In genomic region chr15:72375501-72375845, GRCh38 we compare ENCODE assay signal across 8 cellular contexts. TPM values are rescaled to one million over a fixed set of nuclear protein-coding genes. Genes with fewer than 3 reads are reported as not detected.
DNase-seq lines count a peak whose midpoint lies in the region; ATAC-seq and TF ChIP-seq lines count a peak whose summit lies in the region.

No MANE protein-coding gene starts in this region.

- H3K9me3 ChIP-seq in BLaER1 treated with 17β-estradiol and CSF1 and Interleukin-3, amounts not matched to agents 10 nM and 100 nM (replicated peaks in 1 of 11), result no peaks in the 10 kb centered on the region
- H3K9me3 ChIP-seq in gastrocnemius medialis, result no peaks in the 10 kb centered on the region

- peak overlapping the region; percentile 98 for H3K27ac Mint-ChIP-seq in activated T-helper 17 cell treated with anti-CD3 and anti-CD28 coated beads, Interleukin-2, amount 50 U/mL, for 72 hours

- no peak for TF ChIP-seq CTCF in gastrocnemius medialis (IDR thresholded peaks at IDR 0.05 in 4 of 5, conservative IDR thresholded peaks at IDR 0.05 in 1 of 5)

- ATAC-seq in GM19397 (IDR thresholded peaks at IDR 0.05; ENCODE audit: unreplicated experiment) (peak; percentile 40), HG03432 (IDR thresholded peaks at IDR 0.05; ENCODE audit: unreplicated experiment) (peak; percentile 53), gastrocnemius medialis (peak; percentile 61 to 66)
- peak; percentile 66 for ATAC-seq in activated T-helper 17 cell treated with anti-CD3 and anti-CD28 coated beads, Interleukin-2, amount 50 U/mL, for 72 hours (replicated peaks)

- peaks cover 29 to 65% (median 56%) of the 10 kb centered on the region in 10 experiments for H3K4me1 ChIP-seq in BLaER1 treated with 17β-estradiol and CSF1 and Interleukin-3, amounts not matched to agents 10 nM and 100 nM
- H3K4me1 ChIP-seq in gastrocnemius medialis, result peaks cover 38 to 40% of the 10 kb centered on the region in 2 donors

- in situ Hi-C loops in gastrocnemius medialis (cut with MboI; ENCODE audit: low sequenced_read_pairs in 4 of 4), result loop anchor here in 1 of 4 donors (10.0 kb wide), 1 partner anchor 99 kb away; the partner anchor contains the start of gene ARIH1

- H3K4me3 ChIP-seq in BLaER1 treated with 17β-estradiol and CSF1 and Interleukin-3, amounts not matched to agents 10 nM and 100 nM, result peak overlapping the region; percentile 63 to 84 (median 82)
- H3K4me3 ChIP-seq in gastrocnemius medialis, result peak overlapping the region; percentile 79 to 95 (median 89)

- intact Hi-C loops in gastrocnemius medialis (cut with DNase I; ENCODE audit: low total_unique reads), result loop anchor here (5.0 to 10.0 kb wide), 2 partner anchors 97 to 309 kb away; partner anchors contain the start of genes ARIH1, BBS4 and HIGD2B

- H3K36me3 Mint-ChIP-seq in activated T-helper 17 cell treated with anti-CD3 and anti-CD28 coated beads, Interleukin-2, amount 50 U/mL, for 72 hours (ENCODE audit: low read depth), result peaks cover 41% of the 10 kb centered on the region

- peak overlapping the region; percentile 97 for H3K4me3 Mint-ChIP-seq in activated T-helper 17 cell treated with anti-CD3 and anti-CD28 coated beads, Interleukin-2, amount 50 U/mL, for 72 hours

- peaks cover 0 to 34% (median 0%) of the 10 kb centered on the region in 11 experiments; a peak in 8 of 22 replicates for H4K20me1 ChIP-seq in BLaER1 treated with 17β-estradiol and CSF1 and Interleukin-3, amounts not matched to agents 10 nM and 100 nM

- no peaks in the 10 kb centered on the region for H3K27me3 ChIP-seq in BLaER1 treated with 17β-estradiol and CSF1 and Interleukin-3, amounts not matched to agents 10 nM and 100 nM
- no peaks in the 10 kb centered on the region for H3K27me3 ChIP-seq in gastrocnemius medialis

- H3K4me2 ChIP-seq in BLaER1 treated with 17β-estradiol and CSF1 and Interleukin-3, amounts not matched to agents 10 nM and 100 nM, result peak overlapping the region; percentile 81 to 99 (median 95)

- H3K4me1 Mint-ChIP-seq in activated T-helper 17 cell treated with anti-CD3 and anti-CD28 coated beads, Interleukin-2, amount 50 U/mL, for 72 hours, result peaks cover 29% of the 10 kb centered on the region

- H3K27me3 Mint-ChIP-seq in activated T-helper 17 cell treated with anti-CD3 and anti-CD28 coated beads, Interleukin-2, amount 50 U/mL, for 72 hours, result no peaks in the 10 kb centered on the region

- peak; percentile 26 for DNase-seq in hepatic stellate cell (ENCODE audit: low spot score)
- DNase-seq in gastrocnemius medialis, result peak in 1 of 2 donors; percentile 23
- DNase-seq in NCI-H187 (lab: John Stamatoyannopoulos, UW), result no peak
- DNase-seq in NCI-H1092 (lab: John Stamatoyannopoulos, UW), result no peak

- H3K9me3 Mint-ChIP-seq in activated T-helper 17 cell treated with anti-CD3 and anti-CD28 coated beads, Interleukin-2, amount 50 U/mL, for 72 hours, result no peaks in the 10 kb centered on the region

- TF ChIP-seq POLR2A in gastrocnemius medialis (IDR thresholded peaks at IDR 0.05), result no peak

- H3K36me3 ChIP-seq in BLaER1 treated with 17β-estradiol and CSF1 and Interleukin-3, amounts not matched to agents 10 nM and 100 nM, result peaks cover 9 to 32% (median 11%) of the 10 kb centered on the region in 11 experiments; a peak in 16 of 22 replicates
- H3K36me3 ChIP-seq in gastrocnemius medialis, result peaks cover 0 to under 1% of the 10 kb centered on the region in 2 donors

- H3K27ac ChIP-seq in BLaER1 treated with 17β-estradiol and CSF1 and Interleukin-3, amounts not matched to agents 10 nM and 100 nM, result peak overlapping the region; percentile 86 to 100 (median 95)
- peak overlapping the region; percentile 91 to 94 (median 93) for H3K27ac ChIP-seq in gastrocnemius medialis

- H3K9ac ChIP-seq in BLaER1 treated with 17β-estradiol and CSF1 and Interleukin-3, amounts not matched to agents 10 nM and 100 nM, result peak overlapping the region; percentile 86 to 99 (median 93)

RNA-seq across cellular contexts. Expression of gene HEXA, which starts 0.3 kb away (rescaled TPM):
- 10 to 100 TPM; 83.1 to 86.2 TPM for total RNA-seq in activated T-helper 17 cell treated with anti-CD3 and anti-CD28 coated beads, Interleukin-2, amount 50 U/mL, for 72 hours
- total RNA-seq in gastrocnemius medialis, result 10 to 100 TPM; 29.4 to 51.5 (median 40.0) TPM

RNA-seq across cellular contexts. Expression of gene TMEM202, which starts 22.6 kb away (rescaled TPM):
- total RNA-seq in activated T-helper 17 cell treated with anti-CD3 and anti-CD28 coated beads, Interleukin-2, amount 50 U/mL, for 72 hours, result not detected
- not detected for total RNA-seq in gastrocnemius medialis

RNA-seq across cellular contexts. Expression of gene CELF6, which starts 55.5 kb away (rescaled TPM):
- 1 to 10 TPM in 1 of 2 donors, under 1 TPM in 1; 0.52 to 1.0 TPM for total RNA-seq in activated T-helper 17 cell treated with anti-CD3 and anti-CD28 coated beads, Interleukin-2, amount 50 U/mL, for 72 hours
- 1 to 10 TPM in 1 of 4 donors, under 1 TPM in 2, not detected in 1; 0.13 to 2.4 (median 0.49) TPM for total RNA-seq in gastrocnemius medialis
